In the genomic region with DNA sequence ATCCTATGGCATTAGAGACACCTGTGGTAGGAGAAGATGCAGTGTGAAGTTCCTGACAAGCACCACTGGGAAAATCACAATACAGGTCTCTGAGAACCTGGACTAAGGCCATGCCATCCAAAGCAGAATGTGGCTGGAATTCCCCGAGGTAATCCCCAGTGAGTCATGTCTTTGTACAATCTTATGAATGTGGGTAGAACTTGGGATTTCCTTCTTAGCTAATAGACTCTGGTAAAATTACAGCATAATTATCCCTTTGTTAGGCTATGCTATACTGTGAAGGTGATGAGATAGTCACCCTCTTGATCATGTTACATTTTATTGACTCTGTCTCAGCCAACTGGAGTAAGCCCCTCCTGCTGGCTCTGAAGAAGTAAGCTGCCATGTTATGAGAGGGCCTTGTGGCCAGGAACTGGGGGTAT, we compare ENCODE assay signal across 9 cellular contexts.
DNase-seq lines count a peak whose midpoint lies in the region; ATAC-seq lines count a peak whose summit lies in the region.
"Had no signal": no experiment of that assay in that cellular context is flagged by ENCODE, and none has a peak within 500 bp of the region (broad histone marks: within the 10 kb centered on the region; RNA-seq: fewer than 3 reads in every experiment).

No MANE protein-coding gene starts in this region.

- H4K91ac ChIP-seq in trophoblast cell (ENCODE audit: low read depth, low read length), result no peak overlapping the region

- no peak overlapping the region for H2AFZ ChIP-seq in trophoblast cell (ENCODE audit: insufficient read depth, low read length, poor library complexity)

- H3K14ac ChIP-seq in trophoblast cell (ENCODE audit: low read length), result peak overlapping the region; percentile 8

- no peaks in the 10 kb centered on the region for H3K27me3 Mint-ChIP-seq in CD8-positive, alpha-beta memory T cell

- H4K12ac ChIP-seq in trophoblast cell (ENCODE audit: low read depth, low read length), result no peak overlapping the region

- H3K23ac ChIP-seq in trophoblast cell (ENCODE audit: low read length), result no peak overlapping the region

- no peaks in the 10 kb centered on the region for H3K4me1 Mint-ChIP-seq in CD8-positive, alpha-beta memory T cell

- CTCF ChIA-PET in CD8-positive, alpha-beta memory T cell (lab: Charles Lee), result no interaction called here

- H2BK5ac ChIP-seq in trophoblast cell (ENCODE audit: low read depth, low read length, poor library complexity), result no peak overlapping the region

- H3K9me3 ChIP-seq in trophoblast cell (ENCODE audit: insufficient read depth, low read depth, low read length), result no peaks in the 10 kb centered on the region
- H3K9me3 ChIP-seq in CD8-positive, alpha-beta memory T cell (ENCODE audit: low read length), result no peaks in the 10 kb centered on the region

- no peaks in the 10 kb centered on the region for H3K27me3 ChIP-seq in trophoblast cell (ENCODE audit: insufficient read depth, low read length)
- no peaks in the 10 kb centered on the region for H3K27me3 ChIP-seq in CD8-positive, alpha-beta memory T cell (ENCODE audit: insufficient read depth, low read length, poor library complexity, severe bottlenecking)

- peaks cover 0 to 6% of the 10 kb centered on the region in 2 experiments for H3K4me1 ChIP-seq in trophoblast cell (ENCODE audit: control insufficient read depth in 1 of 2, insufficient read depth in 2 of 2, low read length in 2 of 2)
- no peaks in the 10 kb centered on the region for H3K4me1 ChIP-seq in CD8-positive, alpha-beta memory T cell (ENCODE audit: insufficient read depth, low read length)

- H3K4me3 Mint-ChIP-seq in CD8-positive, alpha-beta memory T cell, result no peak overlapping the region

- H3K36me3 Mint-ChIP-seq in CD8-positive, alpha-beta memory T cell, result no peaks in the 10 kb centered on the region

- H3K27ac ChIP-seq in trophoblast cell (ENCODE audit: low read depth, low read length) (no peak overlapping the region), substantia nigra (ENCODE audit: low read depth, low read length, poor library complexity, severe bottlenecking) (no peak overlapping the region)
- H3K27ac ChIP-seq in CD8-positive, alpha-beta memory T cell (ENCODE audit: low read depth, low read length), result no peak overlapping the region

- POLR2A ChIA-PET in CD8-positive, alpha-beta memory T cell (lab: Charles Lee), result no interaction called here

- no peak overlapping the region for H3K4me2 ChIP-seq in trophoblast cell (ENCODE audit: low read length)

- H3K9ac ChIP-seq in trophoblast cell (ENCODE audit: low read length), result no peak overlapping the region

- H3K18ac ChIP-seq in trophoblast cell (ENCODE audit: low read length), result no peak overlapping the region

- H2BK120ac ChIP-seq in trophoblast cell (ENCODE audit: insufficient read depth, low read length, poor library complexity), result no peak overlapping the region

- no peaks in the 10 kb centered on the region for H3K9me3 Mint-ChIP-seq in CD8-positive, alpha-beta memory T cell

- H3K4me3 ChIP-seq in trophoblast cell (ENCODE audit: low read depth, low read length), result no peak overlapping the region
- no peak overlapping the region for H3K4me3 ChIP-seq in CD8-positive, alpha-beta memory T cell (ENCODE audit: low read length)

- H2AK5ac ChIP-seq in trophoblast cell (ENCODE audit: low read length), result no peak overlapping the region

- H3K79me1 ChIP-seq in trophoblast cell (ENCODE audit: low read length), result no peaks in the 10 kb centered on the region

- no peaks in the 10 kb centered on the region for H3K36me3 ChIP-seq in trophoblast cell (ENCODE audit: control insufficient read depth in 1 of 2, insufficient read depth in 2 of 2, low read length in 2 of 2)
- no peaks in the 10 kb centered on the region for H3K36me3 ChIP-seq in CD8-positive, alpha-beta memory T cell (ENCODE audit: insufficient read depth, low read length)

- DNase-seq in activated CD4-positive, alpha-beta T cell treated with anti-CD3 and anti-CD28 coated beads, Interleukin-2, amount 50 U/mL, for 48 hours, result peak; percentile 3 to 6
- no peak for DNase-seq in activated CD4-positive, alpha-beta T cell treated with anti-CD3 and anti-CD28 coated beads for 1 hour
- DNase-seq in SW480 (ENCODE audit: low spot score) (peak; percentile 27), trophoblast cell (peak; percentile 79 to 92), NCI-H2196 (lab: John Stamatoyannopoulos, UW; ENCODE audit: unreplicated experiment) (no peak), substantia nigra (lab: John Stamatoyannopoulos, UW) (no peak)
- no peak for DNase-seq in CD8-positive, alpha-beta memory T cell
- DNase-seq: activated effector memory CD4-positive, alpha-beta T cell treated with Interleukin-2 at 50 U/mL for 16 hours had no signal

- H3K4ac ChIP-seq in trophoblast cell (ENCODE audit: low read depth, low read length), result no peak overlapping the region

- H3K79me2 ChIP-seq in trophoblast cell (ENCODE audit: control insufficient read depth, insufficient read depth, low read length, poor library complexity), result no peaks in the 10 kb centered on the region

- ATAC-seq in HG02870 (IDR thresholded peaks at IDR 0.05; ENCODE audit: unreplicated experiment), result peak; percentile 70

- no CpG with 5 or more reads among the region's 1 CpG for whole genome bisulfite sequencing in trophoblast cell (ENCODE audit: extremely low coverage, insufficient coverage, insufficient read length)

- peak overlapping the region; percentile 45 for H2BK12ac ChIP-seq in trophoblast cell (ENCODE audit: low read length)

- no peak overlapping the region for H4K8ac ChIP-seq in trophoblast cell (ENCODE audit: low read depth, low read length)

- H3K27ac Mint-ChIP-seq in CD8-positive, alpha-beta memory T cell, result peak overlapping the region in 1 of 8 donors; percentile 41

Comparison
In these comparisons a context has a peak if more than half of its experiments do, and no peak if none do; other contexts are left out.
1. DNase-seq: peak in activated CD4-positive, alpha-beta T cell treated with anti-CD3 and anti-CD28 coated beads, Interleukin-2, amount 50 U/mL, for 48 hours (2 of 2), SW480 (single experiment) and trophoblast cell (2 of 2); none in activated CD4-positive, alpha-beta T cell treated with anti-CD3 and anti-CD28 coated beads for 1 hour (single experiment), CD8-positive, alpha-beta memory T cell (0 of 5), NCI-H2196 (single experiment) and substantia nigra (0 of 49).